Comparison of ENCODE assay signal across 14 cellular contexts in the genomic region with DNA sequence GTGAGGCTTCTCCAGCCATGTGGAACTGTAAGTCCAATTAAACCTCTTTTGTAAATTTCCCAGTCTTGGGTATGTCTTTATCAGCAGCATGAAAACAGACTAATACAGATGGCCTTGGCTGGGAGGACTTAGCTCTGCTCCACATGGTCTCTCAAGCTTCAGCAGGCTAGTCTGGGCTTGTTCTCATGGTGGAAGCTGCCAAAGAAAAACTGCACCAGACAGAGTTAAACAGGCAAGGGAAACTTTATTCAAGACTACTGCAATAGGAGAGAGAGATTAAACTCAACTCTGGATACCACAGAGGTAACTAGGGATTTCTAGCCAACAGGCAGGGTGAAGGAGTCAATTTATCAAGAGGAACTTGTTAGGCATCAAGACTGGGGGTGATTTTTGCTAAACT.
DNase-seq lines count a peak whose midpoint lies in the region; ATAC-seq and TF ChIP-seq lines count a peak whose summit lies in the region.
"Had no signal": no experiment of that assay in that cellular context is flagged by ENCODE, and none has a peak within 500 bp of the region (broad histone marks: within the 10 kb centered on the region; RNA-seq: fewer than 3 reads in every experiment).

No MANE protein-coding gene starts in this region.

- no peaks in the 10 kb centered on the region for H3K36me3 ChIP-seq in mammary epithelial cell (ENCODE audit: insufficient read depth, low read length)

- peak overlapping the region; percentile 46 for H2AFZ ChIP-seq in mammary epithelial cell (ENCODE audit: low read depth, low read length)
- H2AFZ ChIP-seq: GM23248 had no signal

- H3K36me3 Mint-ChIP-seq in activated CD8-positive, alpha-beta memory T cell treated with anti-CD3 and anti-CD28 coated beads, Interleukin-2, amount 10 ng/mL, durations not matched to agents 7 days and 5 days = peaks cover 13% of the 10 kb centered on the region

- TF ChIP-seq CTCF in mammary epithelial cell (conservative IDR thresholded peaks at IDR 0.05 in 1 of 2, IDR thresholded peaks at IDR 0.05 in 1 of 2; ENCODE audit: extremely low read depth in 1 of 2, insufficient read depth in 1 of 2, low read depth in 1 of 2, low read length in 2 of 2) (no peak), foreskin keratinocyte (conservative IDR thresholded peaks at IDR 0.05) (no peak)

- no TSS peak for BruUV-seq in mammary epithelial cell (replicated peaks; lab: Mats Ljungman, UMichigan)

- H3K79me2 ChIP-seq in mammary epithelial cell (ENCODE audit: insufficient read depth, low read length) = no peaks in the 10 kb centered on the region

- H3K9ac ChIP-seq in mammary epithelial cell (ENCODE audit: insufficient read depth, low read length) = no peak overlapping the region
- H3K9ac ChIP-seq: GM23248 had no signal

- no peak overlapping the region for H3K4me3 Mint-ChIP-seq in activated CD8-positive, alpha-beta memory T cell treated with anti-CD3 and anti-CD28 coated beads, Interleukin-2, amount 10 ng/mL, durations not matched to agents 7 days and 5 days

- H3K27ac ChIP-seq in mammary epithelial cell (ENCODE audit: insufficient read depth, low read depth, low read length) = no peak overlapping the region
- no peak overlapping the region for H3K27ac ChIP-seq in foreskin keratinocyte
- H3K27ac ChIP-seq: C4-2B, GM23248 had no signal

- H3K4me2 ChIP-seq in mammary epithelial cell (ENCODE audit: insufficient read depth, low read depth, low read length) = no peak overlapping the region

- no peaks in the 10 kb centered on the region for H3K27me3 ChIP-seq in mammary epithelial cell (ENCODE audit: insufficient read depth, low read length)
- H3K27me3 ChIP-seq in foreskin keratinocyte = no peaks in the 10 kb centered on the region

- in situ Hi-C loops in KBM-7 (cut with MboI; ENCODE audit: low pct_unique_long_range_greater_than_20kb, low sequenced_read_pairs) = no loop called here
- in situ Hi-C loops in mammary epithelial cell (cut with MboI; ENCODE audit: low sequenced_read_pairs in 2 of 2) = no loop called here

- ATAC-seq in activated CD8-positive, alpha-beta memory T cell treated with anti-CD3 and anti-CD28 coated beads, Interleukin-2, amount 10 ng/mL, durations not matched to agents 7 days and 5 days = no peak
- ATAC-seq in foreskin keratinocyte (no peak), HG03432 (IDR thresholded peaks at IDR 0.05; ENCODE audit: unreplicated experiment) (no peak), Right ventricle myocardium superior (ENCODE audit: poor library complexity) (no peak), GM21515 (IDR thresholded peaks at IDR 0.05; ENCODE audit: unreplicated experiment) (no peak)
- ATAC-seq: K562 had no signal

- peak overlapping the region; percentile 15 for H3K27ac Mint-ChIP-seq in activated CD8-positive, alpha-beta memory T cell treated with anti-CD3 and anti-CD28 coated beads, Interleukin-2, amount 10 ng/mL, durations not matched to agents 7 days and 5 days

- peaks cover 8% of the 10 kb centered on the region for H3K9me3 Mint-ChIP-seq in activated CD8-positive, alpha-beta memory T cell treated with anti-CD3 and anti-CD28 coated beads, Interleukin-2, amount 10 ng/mL, durations not matched to agents 7 days and 5 days (ENCODE audit: low read depth)

- intact Hi-C loops in mammary epithelial cell (cut with micrococcal nuclease) (no loop called here), Right ventricle myocardium superior (cut with DNase I) (no loop called here)

- DNase-seq in activated CD8-positive, alpha-beta memory T cell treated with anti-CD3 and anti-CD28 coated beads, Interleukin-2, amount 10 ng/mL, durations not matched to agents 7 days and 5 days = no peak
- no peak for DNase-seq in activated CD8-positive, alpha-beta memory T cell treated with anti-CD3 and anti-CD28 coated beads, Interleukin-2, amount 50 U/mL, for 4 hours
- peak; percentile 39 for DNase-seq in KBM-7
- DNase-seq in mammary epithelial cell = peak; percentile 63
- DNase-seq in foreskin keratinocyte = peak; percentile 47 to 59
- no peak for DNase-seq in Right ventricle myocardium superior
- DNase-seq: EL; GM23248; NCI-H146; NK-92 treated with Interleukin-12 subunit alpha and Interleukin-12 subunit beta, amount 100 ng/mL, for 24 hours had no signal

- CTCF ChIA-PET in activated CD8-positive, alpha-beta memory T cell treated with anti-CD3 and anti-CD28 coated beads, Interleukin-2, amount 10 ng/mL, durations not matched to agents 7 days and 5 days (lab: Charles Lee) = no interaction called here
- CTCF ChIA-PET in mammary epithelial cell (lab: Charles Lee; ENCODE audit: low non-redundant PET) = no interaction called here

- no peaks in the 10 kb centered on the region for H3K27me3 Mint-ChIP-seq in activated CD8-positive, alpha-beta memory T cell treated with anti-CD3 and anti-CD28 coated beads, Interleukin-2, amount 10 ng/mL, durations not matched to agents 7 days and 5 days

- H3K4me3 ChIP-seq in mammary epithelial cell (replicated peaks in 1 of 3; ENCODE audit: insufficient read depth in 1 of 3, low read depth in 2 of 3, low read length in 3 of 3) = no peak overlapping the region
- H3K4me3 ChIP-seq: GM23248, K562 had no signal

- dilution Hi-C loops in mammary epithelial cell (cut with HindIII; ENCODE audit: low sequenced_read_pairs) = no loop called here

- no peaks in the 10 kb centered on the region for H3K4me1 Mint-ChIP-seq in activated CD8-positive, alpha-beta memory T cell treated with anti-CD3 and anti-CD28 coated beads, Interleukin-2, amount 10 ng/mL, durations not matched to agents 7 days and 5 days

- H4K20me1 ChIP-seq in mammary epithelial cell (ENCODE audit: insufficient read depth, low read length) = no peaks in the 10 kb centered on the region

- H3K9me3 ChIP-seq in mammary epithelial cell (replicated peaks; ENCODE audit: insufficient read depth, low read length) = peaks cover 19% of the 10 kb centered on the region

- H3K4me1 ChIP-seq in mammary epithelial cell (ENCODE audit: insufficient read depth, low read length) (peaks cover 18% of the 10 kb centered on the region), foreskin keratinocyte (peaks cover 12% of the 10 kb centered on the region)

Comparison
In these comparisons a context has a peak if more than half of its experiments do, and no peak if none do; other contexts are left out.
1. DNase-seq: peak in KBM-7 (single experiment), mammary epithelial cell (single experiment) and foreskin keratinocyte (2 of 2); none in activated CD8-positive, alpha-beta memory T cell treated with anti-CD3 and anti-CD28 coated beads, Interleukin-2, amount 10 ng/mL, durations not matched to agents 7 days and 5 days (single experiment), activated CD8-positive, alpha-beta memory T cell treated with anti-CD3 and anti-CD28 coated beads, Interleukin-2, amount 50 U/mL, for 4 hours (single experiment) and Right ventricle myocardium superior (single experiment).